Comparison of ENCODE assay signal across 4 cellular contexts in genomic region chr9:42238862-42239261, GRCh38. TPM values are rescaled to one million over a fixed set of nuclear protein-coding genes. Genes with fewer than 3 reads are reported as not detected.
"Had no signal": no experiment of that assay in that cellular context is flagged by ENCODE, and none has a peak within 500 bp of the region (broad histone marks: within the 10 kb centered on the region; RNA-seq: fewer than 3 reads in every experiment).

No MANE protein-coding gene starts in this region.

RNA-seq across cellular contexts. Expression of gene SPATA31A6, which starts 55.4 kb away (rescaled TPM):
- total RNA-seq: GM23338, H1, HFFc6, IMR-90 had no signal
- polyA plus RNA-seq: GM23338, IMR-90 had no signal
